In genomic region chr14:105064721-105065143, GRCh38 we compare ENCODE assay signal across 9 cellular contexts. TPM values are rescaled to one million over a fixed set of nuclear protein-coding genes. Genes with fewer than 3 reads are reported as not detected.
DNase-seq lines count a peak whose midpoint lies in the region; ATAC-seq and TF ChIP-seq lines count a peak whose summit lies in the region.
"Had no signal": no experiment of that assay in that cellular context is flagged by ENCODE, and none has a peak within 500 bp of the region (broad histone marks: within the 10 kb centered on the region; RNA-seq: fewer than 3 reads in every experiment).

No MANE protein-coding gene starts in this region.

- no peaks in the 10 kb centered on the region for H3K4me1 ChIP-seq in tibial artery

- in situ Hi-C loops in GM13977 (cut with MboI; ENCODE audit: low pct_unique_long_range_greater_than_20kb, low sequenced_read_pairs, unreplicated experiment), result no loop called here

- TF ChIP-seq CTCF in tibial artery (IDR thresholded peaks at IDR 0.05) (no peak), GM13977 (IDR thresholded peaks at IDR 0.05; ENCODE audit: extremely low read depth, insufficient read depth, missing control alignments) (no peak)

- H3K27ac ChIP-seq in tibial artery, result peak overlapping the region in 1 of 2 donors; percentile 12

- no peaks in the 10 kb centered on the region for H3K36me3 ChIP-seq in tibial artery

- peaks cover 0 to 59% of the 10 kb centered on the region in 2 donors for H3K27me3 ChIP-seq in tibial artery

- POLR2A ChIA-PET in activated CD8-positive, alpha-beta T cell treated with anti-CD3 and anti-CD28 coated beads, Interleukin-2, amount 10 ng/mL, durations not matched to agents 7 days and 5 days (lab: Charles Lee), result interaction anchor here (0.6 to 3.4 kb wide), 8 partner anchors 11 to 463 kb away, joined by 3 to 66 read pairs (median 4); partner anchors contain the start of gene BRF1

- H3K4me3 ChIP-seq in tibial artery, result peak overlapping the region; percentile 21 to 24

- H3K27ac Mint-ChIP-seq in activated CD8-positive, alpha-beta T cell treated with anti-CD3 and anti-CD28 coated beads, Interleukin-2, amount 10 ng/mL, durations not matched to agents 7 days and 5 days, result peak overlapping the region; percentile 94
- H3K27ac Mint-ChIP-seq: nephron progenitor cell had no signal

- CTCF ChIA-PET in activated CD8-positive, alpha-beta T cell treated with anti-CD3 and anti-CD28 coated beads, Interleukin-2, amount 10 ng/mL, durations not matched to agents 7 days and 5 days (lab: Charles Lee), result interaction anchor here (0.9 to 12.2 kb wide), 6 partner anchors 8 to 287 kb away, joined by 3 to 134 read pairs (median 6); no protein-coding TSS in a partner anchor

- intact Hi-C loops in tibial artery (cut with DNase I; ENCODE audit: low total_unique reads), result no loop called here

- peaks cover 74% of the 10 kb centered on the region for H3K4me1 Mint-ChIP-seq in activated CD8-positive, alpha-beta T cell treated with anti-CD3 and anti-CD28 coated beads, Interleukin-2, amount 10 ng/mL, durations not matched to agents 7 days and 5 days (ENCODE audit: low read depth)

- peak; percentile 52 for DNase-seq in activated T-cell treated with anti-CD3 and anti-CD28 coated beads, Interleukin-2, amount 50 U/mL, for 1 hour
- DNase-seq in activated T-cell treated with anti-CD3 and anti-CD28 coated beads for 4 hours (no peak), kidney tubule cell (ENCODE audit: low spot score) (peak; percentile 79), tibial artery (peak in 1 of 2 donors; percentile 68), GM13977 (ENCODE audit: low spot score) (no peak)
- DNase-seq in activated CD8-positive, alpha-beta T cell treated with anti-CD3 and anti-CD28 coated beads, Interleukin-2, amount 10 ng/mL, durations not matched to agents 7 days and 5 days, result peak; percentile 62
- DNase-seq: nephron progenitor cell had no signal

- no peaks in the 10 kb centered on the region for H3K9me3 Mint-ChIP-seq in activated CD8-positive, alpha-beta T cell treated with anti-CD3 and anti-CD28 coated beads, Interleukin-2, amount 10 ng/mL, durations not matched to agents 7 days and 5 days (ENCODE audit: insufficient read depth)
- H3K9me3 Mint-ChIP-seq: nephron progenitor cell had no signal

- peak; percentile 1 for ATAC-seq in activated CD8-positive, alpha-beta T cell treated with anti-CD3 and anti-CD28 coated beads, Interleukin-2, amount 10 ng/mL, durations not matched to agents 7 days and 5 days
- ATAC-seq in HG02610 (IDR thresholded peaks at IDR 0.05; ENCODE audit: unreplicated experiment) (no peak), GM21723 (IDR thresholded peaks at IDR 0.05; ENCODE audit: unreplicated experiment) (no peak)

- no peaks in the 10 kb centered on the region for H3K9me3 ChIP-seq in tibial artery

- H3K27me3 Mint-ChIP-seq in activated CD8-positive, alpha-beta T cell treated with anti-CD3 and anti-CD28 coated beads, Interleukin-2, amount 10 ng/mL, durations not matched to agents 7 days and 5 days (ENCODE audit: low read depth), result no peaks in the 10 kb centered on the region

- H3K36me3 Mint-ChIP-seq in activated CD8-positive, alpha-beta T cell treated with anti-CD3 and anti-CD28 coated beads, Interleukin-2, amount 10 ng/mL, durations not matched to agents 7 days and 5 days (ENCODE audit: low read depth), result peaks cover 28% of the 10 kb centered on the region

- peak overlapping the region; percentile 88 for H3K4me3 Mint-ChIP-seq in activated CD8-positive, alpha-beta T cell treated with anti-CD3 and anti-CD28 coated beads, Interleukin-2, amount 10 ng/mL, durations not matched to agents 7 days and 5 days
- H3K4me3 Mint-ChIP-seq: nephron progenitor cell had no signal

RNA-seq across cellular contexts. Expression of gene GPR132, which starts 0.5 kb away (rescaled TPM):
- total RNA-seq in activated CD8-positive, alpha-beta T cell treated with anti-CD3 and anti-CD28 coated beads, Interleukin-2, amount 10 ng/mL, durations not matched to agents 7 days and 5 days, result 10 to 100 TPM; 35.7 to 40.4 TPM

RNA-seq across cellular contexts. Expression of gene CDCA4, which starts 43.8 kb away (rescaled TPM):
- total RNA-seq in activated CD8-positive, alpha-beta T cell treated with anti-CD3 and anti-CD28 coated beads, Interleukin-2, amount 10 ng/mL, durations not matched to agents 7 days and 5 days, result 10 to 100 TPM; 59.9 to 62.3 TPM

Comparison
In these comparisons a context has a peak if more than half of its experiments do, and no peak if none do; other contexts are left out.
1. DNase-seq: peak in activated T-cell treated with anti-CD3 and anti-CD28 coated beads, Interleukin-2, amount 50 U/mL, for 1 hour (single experiment), activated CD8-positive, alpha-beta T cell treated with anti-CD3 and anti-CD28 coated beads, Interleukin-2, amount 10 ng/mL, durations not matched to agents 7 days and 5 days (single experiment) and kidney tubule cell (single experiment); none in activated T-cell treated with anti-CD3 and anti-CD28 coated beads for 4 hours (single experiment) and GM13977 (single experiment).